1 cellular context compared by ENCODE assay signal in genomic region chr9:3768698-3769458, GRCh38.
TF ChIP-seq lines count a peak whose summit lies in the region.

No MANE protein-coding gene starts in this region.

TF ChIP-seq in IMR-90, 13 proteins besides CTCF, POLR2A, EP300 and RAD21 (continued from another document):
- TF ChIP-seq NFE2L2 (IDR thresholded peaks at IDR 0.05; ENCODE audit: low read depth, low read length) (no peak), FOS (IDR thresholded peaks at IDR 0.05; ENCODE audit: low read depth, low read length) (no peak), USF2 (IDR thresholded peaks at IDR 0.05; ENCODE audit: low read depth, low read length) (no peak)
